ENCODE assay signal across 9 cellular contexts in the genomic region with DNA sequence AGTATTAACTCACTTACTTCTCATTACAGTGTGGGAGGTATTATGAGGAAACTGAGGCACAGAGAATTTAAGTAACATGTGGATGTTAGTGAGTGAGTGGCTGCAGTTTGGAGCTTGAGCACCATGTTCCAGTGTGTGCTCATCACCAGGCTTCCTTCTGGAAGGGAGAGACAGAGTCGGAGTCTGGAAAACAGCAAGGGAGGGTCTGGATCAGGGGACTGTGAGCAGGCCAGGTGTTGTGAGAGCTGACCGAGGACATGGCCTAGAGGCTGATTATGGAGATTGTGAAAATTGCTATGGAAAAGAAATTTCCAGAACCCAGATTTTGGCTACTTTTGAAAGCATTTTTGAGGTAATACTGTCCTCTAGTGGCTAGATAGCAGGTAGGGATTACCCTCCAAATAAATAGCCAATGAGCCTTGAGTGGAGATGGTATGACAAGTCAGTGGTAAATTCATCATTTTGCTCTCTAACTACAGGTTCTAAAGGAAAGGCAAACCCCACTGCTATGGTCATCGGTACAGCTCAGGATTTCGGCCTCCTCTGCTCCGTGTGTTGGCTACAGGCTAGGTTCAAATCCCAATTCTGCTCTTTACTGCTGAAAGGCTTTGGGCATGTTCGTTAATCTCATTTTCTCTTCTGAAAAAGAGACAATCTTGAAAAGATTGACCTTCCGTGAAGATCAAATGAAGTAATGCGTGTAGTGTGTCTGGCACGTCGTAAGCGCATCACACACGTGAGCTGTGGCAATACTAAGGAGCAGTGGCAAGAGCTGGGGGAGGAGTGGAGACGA. TPM values are rescaled to one million over a fixed set of nuclear protein-coding genes. Genes with fewer than 3 reads are reported as not detected.
DNase-seq lines count a peak whose midpoint lies in the region; ATAC-seq and TF ChIP-seq lines count a peak whose summit lies in the region.
"Had no signal": no experiment of that assay in that cellular context is flagged by ENCODE, and none has a peak within 500 bp of the region (broad histone marks: within the 10 kb centered on the region; RNA-seq: fewer than 3 reads in every experiment).

No MANE protein-coding gene starts in this region.

- intact Hi-C loops in Right ventricle myocardium superior (cut with DNase I) (no loop called here), right cardiac atrium (cut with DNase I) (loop anchor here in 1 of 4 donors (10.0 kb wide), 1 partner anchor 83 kb away; no protein-coding TSS in a partner anchor)
- intact Hi-C loops in activated T-helper 1 cell treated with anti-CD3 and anti-CD28 coated beads, Interleukin-12 subunit alpha, Interleukin-12 subunit beta, Interleukin-2, Interleukin-4 antibody, amounts not matched to agents 30 ng/mL and 10 ng/mL and 1 ng/mL, durations not matched to agents 14 hours and 24 hours and 36 hours (cut with micrococcal nuclease) = loop anchor here (1.0 to 10.0 kb wide), 3 partner anchors 81 to 1213 kb away; no protein-coding TSS in a partner anchor

- no peaks in the 10 kb centered on the region for H3K9me3 ChIP-seq in right cardiac atrium (ENCODE audit: control insufficient read depth, low read length)

- H3K27me3 ChIP-seq in right cardiac atrium (ENCODE audit: control insufficient read depth, insufficient read depth) = no peaks in the 10 kb centered on the region

- DNase-seq in Right ventricle myocardium superior (no peak), right cardiac atrium (no peak), NCI-H446 (lab: John Stamatoyannopoulos, UW) (peak; percentile 39 to 67), dermis blood vessel endothelial cell (peak; percentile 55), caudate nucleus (lab: John Stamatoyannopoulos, UW) (no peak)
- no peak for DNase-seq in activated T-helper 1 cell treated with anti-CD3 and anti-CD28 coated beads, Interleukin-12 subunit alpha, Interleukin-12 subunit beta, Interleukin-2, Interleukin-4 antibody, amounts not matched to agents 30 ng/mL and 10 ng/mL and 1 ng/mL, durations not matched to agents 14 hours and 24 hours and 36 hours (ENCODE audit: low spot score)

- 64% methylated on average over 13 of the region's 13 CpGs for WGBS in right cardiac atrium

- no peaks in the 10 kb centered on the region for H3K4me1 ChIP-seq in right cardiac atrium (ENCODE audit: control insufficient read depth, insufficient read depth, low read length)

- H3K4me1 Mint-ChIP-seq in nephron = peaks cover 12% of the 10 kb centered on the region
- no peaks in the 10 kb centered on the region for H3K4me1 Mint-ChIP-seq in activated T-helper 1 cell treated with anti-CD3 and anti-CD28 coated beads, Interleukin-12 subunit alpha, Interleukin-12 subunit beta, Interleukin-2, Interleukin-4 antibody, amounts not matched to agents 30 ng/mL and 10 ng/mL and 1 ng/mL, durations not matched to agents 14 hours and 24 hours and 36 hours (ENCODE audit: low read depth)

- peak; percentile 56 for ATAC-seq in Right ventricle myocardium superior (ENCODE audit: poor library complexity)
- ATAC-seq in right cardiac atrium = no peak
- ATAC-seq in GM21723 (IDR thresholded peaks at IDR 0.05; ENCODE audit: unreplicated experiment) = no peak

- no peaks in the 10 kb centered on the region for H3K36me3 Mint-ChIP-seq in nephron (ENCODE audit: low read depth)
- H3K36me3 Mint-ChIP-seq in activated T-helper 1 cell treated with anti-CD3 and anti-CD28 coated beads, Interleukin-12 subunit alpha, Interleukin-12 subunit beta, Interleukin-2, Interleukin-4 antibody, amounts not matched to agents 30 ng/mL and 10 ng/mL and 1 ng/mL, durations not matched to agents 14 hours and 24 hours and 36 hours (ENCODE audit: low read depth) = no peaks in the 10 kb centered on the region

- TF ChIP-seq CTCF in nephron (IDR thresholded peaks at IDR 0.05; ENCODE audit: unreplicated experiment in 3 of 3) = peak; percentile 87 to 94 (median 92)

- H3K27ac ChIP-seq in right cardiac atrium (ENCODE audit: low read length) (no peak overlapping the region), caudate nucleus (ENCODE audit: low read depth, low read length) (no peak overlapping the region)

- H3K4me3 Mint-ChIP-seq in nephron = no peak overlapping the region
- H3K4me3 Mint-ChIP-seq in activated T-helper 1 cell treated with anti-CD3 and anti-CD28 coated beads, Interleukin-12 subunit alpha, Interleukin-12 subunit beta, Interleukin-2, Interleukin-4 antibody, amounts not matched to agents 30 ng/mL and 10 ng/mL and 1 ng/mL, durations not matched to agents 14 hours and 24 hours and 36 hours = no peak overlapping the region

- peak overlapping the region in 1 of 3 experiments; percentile 62 for H3K27ac Mint-ChIP-seq in nephron
- no peak overlapping the region for H3K27ac Mint-ChIP-seq in activated T-helper 1 cell treated with anti-CD3 and anti-CD28 coated beads, Interleukin-12 subunit alpha, Interleukin-12 subunit beta, Interleukin-2, Interleukin-4 antibody, amounts not matched to agents 30 ng/mL and 10 ng/mL and 1 ng/mL, durations not matched to agents 14 hours and 24 hours and 36 hours

- H3K4me3 ChIP-seq in right cardiac atrium (ENCODE audit: low read length) = no peak overlapping the region

- H3K9me3 Mint-ChIP-seq in nephron = no peaks in the 10 kb centered on the region
- H3K9me3 Mint-ChIP-seq in activated T-helper 1 cell treated with anti-CD3 and anti-CD28 coated beads, Interleukin-12 subunit alpha, Interleukin-12 subunit beta, Interleukin-2, Interleukin-4 antibody, amounts not matched to agents 30 ng/mL and 10 ng/mL and 1 ng/mL, durations not matched to agents 14 hours and 24 hours and 36 hours = no peaks in the 10 kb centered on the region

- peaks cover 17% of the 10 kb centered on the region for H3K27me3 Mint-ChIP-seq in nephron (ENCODE audit: low read depth)
- peaks cover 23% of the 10 kb centered on the region for H3K27me3 Mint-ChIP-seq in activated T-helper 1 cell treated with anti-CD3 and anti-CD28 coated beads, Interleukin-12 subunit alpha, Interleukin-12 subunit beta, Interleukin-2, Interleukin-4 antibody, amounts not matched to agents 30 ng/mL and 10 ng/mL and 1 ng/mL, durations not matched to agents 14 hours and 24 hours and 36 hours (ENCODE audit: insufficient read depth)

RNA-seq across cellular contexts. Expression of a gene that starts 1.1 kb away (rescaled TPM):
- total RNA-seq in Right ventricle myocardium superior (not detected), right cardiac atrium (not detected), dermis blood vessel endothelial cell (not detected in 2 replicates)
- polyA plus RNA-seq in right cardiac atrium = not detected
- not detected in 2 replicates for total RNA-seq in activated T-helper 1 cell treated with anti-CD3 and anti-CD28 coated beads, Interleukin-12 subunit alpha, Interleukin-12 subunit beta, Interleukin-2, Interleukin-4 antibody, amounts not matched to agents 30 ng/mL and 10 ng/mL and 1 ng/mL, durations not matched to agents 14 hours and 24 hours and 36 hours

RNA-seq across cellular contexts. Expression of a gene that starts 47.4 kb away (rescaled TPM):
- total RNA-seq in Right ventricle myocardium superior (not detected), right cardiac atrium (under 1 TPM in 1 of 4 donors, not detected in 3; 0.11 TPM), dermis blood vessel endothelial cell (not detected in 2 replicates)
- not detected for polyA plus RNA-seq in right cardiac atrium
- total RNA-seq in activated T-helper 1 cell treated with anti-CD3 and anti-CD28 coated beads, Interleukin-12 subunit alpha, Interleukin-12 subunit beta, Interleukin-2, Interleukin-4 antibody, amounts not matched to agents 30 ng/mL and 10 ng/mL and 1 ng/mL, durations not matched to agents 14 hours and 24 hours and 36 hours = not detected in 2 replicates
- total RNA-seq: urinary bladder had no signal
- polyA plus RNA-seq: urinary bladder had no signal

Comparison
In these comparisons a context has a peak if more than half of its experiments do, and no peak if none do; other contexts are left out.
1. DNase-seq: peak in NCI-H446 (2 of 2) and dermis blood vessel endothelial cell (single experiment); none in Right ventricle myocardium superior (single experiment), right cardiac atrium (0 of 3), caudate nucleus (0 of 61) and activated T-helper 1 cell treated with anti-CD3 and anti-CD28 coated beads, Interleukin-12 subunit alpha, Interleukin-12 subunit beta, Interleukin-2, Interleukin-4 antibody, amounts not matched to agents 30 ng/mL and 10 ng/mL and 1 ng/mL, durations not matched to agents 14 hours and 24 hours and 36 hours (single experiment).